1 cellular context compared by ENCODE assay signal in the genomic region with DNA sequence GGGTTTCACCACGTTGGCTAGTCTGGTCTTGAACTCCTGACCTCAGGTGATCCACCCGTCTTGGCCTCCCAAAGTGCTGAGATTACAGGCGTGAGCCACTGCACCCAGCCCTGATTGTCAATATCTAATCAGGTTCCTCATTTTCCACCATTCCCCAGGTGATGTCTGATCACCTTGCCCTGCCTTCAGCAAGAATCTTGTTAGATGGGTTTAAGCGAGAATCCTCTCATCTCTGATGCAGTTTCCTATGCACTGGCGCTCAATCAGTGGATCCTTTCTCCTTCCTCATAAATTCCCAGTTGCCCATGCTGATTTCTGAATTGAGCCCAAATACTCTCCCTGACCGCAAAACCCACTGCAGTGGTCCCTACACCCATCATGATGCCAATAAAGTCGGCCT.
TF ChIP-seq lines count a peak whose summit lies in the region.

No MANE protein-coding gene starts in this region.

TF ChIP-seq in H1, 55 proteins besides CTCF, POLR2A, EP300 and RAD21:
- TF ChIP-seq SIN3A (conservative IDR thresholded peaks at IDR 0.05 in 1 of 2, IDR thresholded peaks at IDR 0.05 in 1 of 2; ENCODE audit: low read depth in 1 of 2, low read length in 2 of 2) (no peak), BRCA1 (IDR thresholded peaks at IDR 0.05; ENCODE audit: low read depth, low read length) (no peak), JUND (IDR thresholded peaks at IDR 0.05; ENCODE audit: low read length) (no peak), HDAC6 (IDR thresholded peaks at IDR 0.05; ENCODE audit: low read depth, low read length) (no peak), SIRT6 (IDR thresholded peaks at IDR 0.05; ENCODE audit: low read length) (no peak), SP4 (IDR thresholded peaks at IDR 0.05; ENCODE audit: low read length) (no peak), NANOG (IDR thresholded peaks at IDR 0.05; ENCODE audit: insufficient read depth, low read depth, low read length, poor library complexity, severe bottlenecking) (no peak), CEBPB (IDR thresholded peaks at IDR 0.05; ENCODE audit: low read depth, low read length) (no peak)
